In genomic region chr12:130827432-130827831, GRCh38 we compare ENCODE assay signal across 1 cellular context.
TF ChIP-seq lines count a peak whose summit lies in the region.

No MANE protein-coding gene starts in this region.

TF ChIP-seq in GM12878, 131 proteins besides CTCF, POLR2A, EP300 and RAD21:
- no peak for TF ChIP-seq SREBF2 (IDR thresholded peaks at IDR 0.05; ENCODE audit: low read length)
- TF ChIP-seq NKRF (conservative IDR thresholded peaks at IDR 0.05) = no peak
- TF ChIP-seq NFYA (IDR thresholded peaks at IDR 0.05; ENCODE audit: borderline replicate concordance, low read depth, low read length) = no peak
- no peak for TF ChIP-seq SUZ12 (IDR thresholded peaks at IDR 0.05; ENCODE audit: unreplicated experiment)
- no peak for TF ChIP-seq ZNF687 (IDR thresholded peaks at IDR 0.05)
- no peak for TF ChIP-seq MXI1 (IDR thresholded peaks at IDR 0.05; ENCODE audit: low read depth, low read length)
- TF ChIP-seq MAX (IDR thresholded peaks at IDR 0.05; ENCODE audit: low read depth, low read length) = no peak
- TF ChIP-seq POU2F2 (IDR thresholded peaks at IDR 0.05; ENCODE audit: borderline replicate concordance, low read depth, low read length) = no peak
- TF ChIP-seq MTA2 (IDR thresholded peaks at IDR 0.05; ENCODE audit: low read depth) = no peak
- TF ChIP-seq WRNIP1 (IDR thresholded peaks at IDR 0.05; ENCODE audit: borderline replicate concordance, low read depth, low read length) = no peak
- no peak for TF ChIP-seq ZSCAN29 (IDR thresholded peaks at IDR 0.05)
- TF ChIP-seq KAT2A (conservative IDR thresholded peaks at IDR 0.05; ENCODE audit: control insufficient read depth, low read depth, low read length) = no peak
- TF ChIP-seq CHD1 (IDR thresholded peaks at IDR 0.05; ENCODE audit: low read depth, low read length) = no peak
- no peak for TF ChIP-seq CBX5 (IDR thresholded peaks at IDR 0.05; ENCODE audit: low read depth)
- TF ChIP-seq CHD4 (IDR thresholded peaks at IDR 0.05) = no peak
